8 cellular contexts compared by ENCODE assay signal in the genomic region with DNA sequence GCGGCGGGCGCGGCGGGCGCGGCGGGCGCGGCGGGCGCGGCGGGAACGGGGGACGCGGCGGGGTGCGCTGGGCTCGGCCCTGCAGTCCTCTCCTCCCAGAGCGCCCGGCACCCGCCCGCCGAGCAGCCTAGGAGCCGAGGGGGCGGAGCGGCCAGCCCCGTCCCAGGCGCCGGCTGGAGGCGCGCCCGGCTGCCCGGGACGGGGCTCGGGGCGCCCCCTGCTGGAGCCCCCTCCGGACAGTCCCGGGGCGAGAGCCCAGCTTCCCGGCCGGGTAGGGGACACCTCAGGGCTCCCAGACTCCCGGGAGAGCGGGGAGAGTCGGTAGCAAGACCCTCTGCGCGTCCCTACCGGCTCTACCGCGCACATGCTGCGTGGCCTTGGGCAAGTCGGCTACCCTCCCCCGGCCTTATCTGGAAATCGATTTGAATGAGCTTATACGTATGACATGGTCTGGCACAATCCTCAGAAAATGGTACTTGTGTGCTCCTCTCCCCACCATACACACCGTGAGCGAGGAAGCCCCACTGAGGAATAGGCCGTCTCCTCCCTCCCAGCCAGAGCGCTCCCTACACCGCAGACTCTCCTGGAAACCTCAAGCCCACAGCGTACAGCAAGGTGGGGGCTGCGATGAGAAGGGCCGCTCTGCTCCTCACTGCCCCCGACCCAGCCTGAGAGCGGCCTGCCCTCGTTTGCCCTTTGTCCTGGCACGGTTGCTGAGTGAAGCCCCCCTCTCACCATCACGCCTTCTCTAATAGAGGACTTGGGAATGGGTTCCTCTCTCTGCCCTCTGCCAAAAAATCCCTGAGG. TPM values are rescaled to one million over a fixed set of nuclear protein-coding genes. Genes with fewer than 3 reads are reported as not detected.
DNase-seq lines count a peak whose midpoint lies in the region; TF ChIP-seq lines count a peak whose summit lies in the region.

A gene (minus strand): TSS at position 139 of the 807 bp plus-strand sequence. CDS start 6,224 bp downstream, outside the sequence.

- H3K27me3 ChIP-seq in HL-60 (ENCODE audit: insufficient read depth, poor library complexity, severe bottlenecking) (no peaks in the 10 kb centered on the region), SK-N-SH (ENCODE audit: insufficient read depth) (no peaks in the 10 kb centered on the region)

- H3K9me2 ChIP-seq in SK-N-SH, result no peaks in the 10 kb centered on the region

- no peaks in the 10 kb centered on the region for H3K36me3 ChIP-seq in SK-N-SH (replicated peaks in 1 of 2; ENCODE audit: control insufficient read depth in 1 of 2, insufficient read depth in 2 of 2, low read length in 1 of 2)

- POLR2A ChIA-PET in SK-N-SH (lab: Yijun Ruan, JAX), result no interaction called here

- H3K4me3 ChIP-seq in HL-60 (replicated peaks; ENCODE audit: insufficient read depth, low read length), result peak within 1 kb of the TSS; percentile 40
- H3K4me3 ChIP-seq in SK-N-SH (ENCODE audit: low read depth in 2 of 2, low read length in 1 of 2), result peak within 1 kb of the TSS; percentile 61 to 64

- no peaks in the 10 kb centered on the region for H4K20me1 ChIP-seq in SK-N-SH (ENCODE audit: insufficient read depth)

- CTCF ChIA-PET in SK-N-SH (lab: Yijun Ruan, JAX), result interaction anchor here (0.5 to 4.2 kb wide), 51 partner anchors 9 to 1659 kb away, joined by 3 to 34 read pairs (median 4); a partner anchor contains a TSS
- CTCF ChIA-PET in activated naive CD4-positive, alpha-beta T cell treated with anti-CD3 and anti-CD28 coated beads, Interleukin-2, amount 10 ng/mL, durations not matched to agents 7 days and 5 days (lab: Charles Lee), result interaction anchor here (0.7 to 5.8 kb wide), 40 partner anchors 8 to 580 kb away, joined by 3 to 56 read pairs (median 4); a partner anchor contains a TSS

- H3K27ac Mint-ChIP-seq in activated naive CD4-positive, alpha-beta T cell treated with anti-CD3 and anti-CD28 coated beads, Interleukin-2, amount 10 ng/mL, durations not matched to agents 7 days and 5 days, result peak within 1 kb of the TSS; percentile 19

- TF ChIP-seq RAD21 in SK-N-SH (IDR thresholded peaks at IDR 0.05; ENCODE audit: low read length), result peak; percentile 50

- 46% methylated on average over 17 of the region's 69 CpGs for WGBS in SK-N-SH (ENCODE audit: low lambda C conversion rate)

- no peaks in the 10 kb centered on the region for H3K9me3 ChIP-seq in SK-N-SH

- no peaks in the 10 kb centered on the region for H3F3A ChIP-seq in SK-N-SH (replicated peaks; ENCODE audit: insufficient read depth)

- TF ChIP-seq CTCF in HL-60 (IDR thresholded peaks at IDR 0.05; ENCODE audit: insufficient read depth, low read length) (peak; percentile 34), SK-N-SH (IDR thresholded peaks at IDR 0.05) (peak; percentile 77)

- H3K9me3 Mint-ChIP-seq in activated naive CD4-positive, alpha-beta T cell treated with anti-CD3 and anti-CD28 coated beads, Interleukin-2, amount 10 ng/mL, durations not matched to agents 7 days and 5 days, result no peaks in the 10 kb centered on the region

- H3K4me1 Mint-ChIP-seq in activated naive CD4-positive, alpha-beta T cell treated with anti-CD3 and anti-CD28 coated beads, Interleukin-2, amount 10 ng/mL, durations not matched to agents 7 days and 5 days, result peaks cover 4% of the 10 kb centered on the region

- peak within 1 kb of the TSS; percentile 81; the same call in 1 of the 2 replicates for H2AFZ ChIP-seq in SK-N-SH (ENCODE audit: low read depth)

- peak within 1 kb of the TSS; percentile 52; the same call in 1 of the 2 replicates for H3K9ac ChIP-seq in SK-N-SH

- H3K27me3 Mint-ChIP-seq in activated naive CD4-positive, alpha-beta T cell treated with anti-CD3 and anti-CD28 coated beads, Interleukin-2, amount 10 ng/mL, durations not matched to agents 7 days and 5 days, result peaks cover 70% of the 10 kb centered on the region

- DNase-seq in NCI-H748 (lab: John Stamatoyannopoulos, UW; ENCODE audit: unreplicated experiment) (peak; percentile 72), NCI-H748 treated with DMSO at 0.1 percent for 48 hours (lab: John Stamatoyannopoulos, UW) (no peak), HL-60 (ENCODE audit: low read depth in 1 of 2, low spot score in 1 of 2) (peak; percentile 41 to 44), SK-N-SH (peak; percentile 97), glomerular endothelial cell (ENCODE audit: extremely low read depth, low read depth, low spot score) (no peak), occipital lobe (lab: John Stamatoyannopoulos, UW) (peak; percentile 46), substantia nigra (lab: John Stamatoyannopoulos, UW) (peak in 45 of 49 donors; percentile 19 to 85 (median 56))
- DNase-seq in activated naive CD4-positive, alpha-beta T cell treated with anti-CD3 and anti-CD28 coated beads, Interleukin-2, amount 10 ng/mL, durations not matched to agents 7 days and 5 days, result peak; percentile 73

- H3K4me1 ChIP-seq in SK-N-SH (ENCODE audit: control insufficient read depth in 1 of 2, insufficient read depth in 2 of 2, low read depth in 1 of 2, low read length in 1 of 2), result peaks cover 0 to 13% of the 10 kb centered on the region in 2 experiments; a peak in 1 of 4 replicates

- H3K27ac ChIP-seq in HL-60 (replicated peaks), result peak within 1 kb of the TSS; percentile 38
- no peak within 1 kb of the TSS; a peak in 1 of 4 replicates for H3K27ac ChIP-seq in SK-N-SH (ENCODE audit: low read depth in 2 of 2, low read length in 1 of 2)
- H3K27ac ChIP-seq in substantia nigra (ENCODE audit: low read depth, low read length, poor library complexity, severe bottlenecking), result peak within 1 kb of the TSS; percentile 69

- no peak for TF ChIP-seq EP300 in SK-N-SH (IDR thresholded peaks at IDR 0.05; ENCODE audit: borderline replicate concordance in 1 of 2, low read depth in 1 of 2, low read length in 1 of 2)

- H3K36me3 Mint-ChIP-seq in activated naive CD4-positive, alpha-beta T cell treated with anti-CD3 and anti-CD28 coated beads, Interleukin-2, amount 10 ng/mL, durations not matched to agents 7 days and 5 days, result no peaks in the 10 kb centered on the region

- peak within 1 kb of the TSS; percentile 64 for H3K4me3 Mint-ChIP-seq in activated naive CD4-positive, alpha-beta T cell treated with anti-CD3 and anti-CD28 coated beads, Interleukin-2, amount 10 ng/mL, durations not matched to agents 7 days and 5 days

- H3K4me2 ChIP-seq in SK-N-SH, result peak within 1 kb of the TSS; percentile 77

- no peaks in the 10 kb centered on the region for H3K79me2 ChIP-seq in SK-N-SH (ENCODE audit: insufficient read depth)

TF ChIP-seq in SK-N-SH, 30 proteins besides CTCF, POLR2A, EP300 and RAD21:
- TF ChIP-seq JUND (IDR thresholded peaks at IDR 0.05) (no peak), GATA2 (CRISPR knock-in tag; IDR thresholded peaks at IDR 0.05) (peak; percentile 53), MEF2A (IDR thresholded peaks at IDR 0.05; ENCODE audit: borderline replicate concordance, low read depth) (no peak), SMC3 (IDR thresholded peaks at IDR 0.05; ENCODE audit: low read depth, low read length) (peak; percentile 63), TCF12 (IDR thresholded peaks at IDR 0.05) (no peak)
- TF ChIP-seq, protein P1, sequence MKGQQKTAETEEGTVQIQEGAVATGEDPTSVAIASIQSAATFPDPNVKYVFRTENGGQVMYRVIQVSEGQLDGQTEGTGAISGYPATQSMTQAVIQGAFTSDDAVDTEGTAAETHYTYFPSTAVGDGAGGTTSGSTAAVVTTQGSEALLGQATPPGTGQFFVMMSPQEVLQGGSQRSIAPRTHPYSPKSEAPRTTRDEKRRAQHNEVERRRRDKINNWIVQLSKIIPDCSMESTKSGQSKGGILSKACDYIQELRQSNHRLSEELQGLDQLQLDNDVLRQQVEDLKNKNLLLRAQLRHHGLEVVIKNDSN (IDR thresholded peaks at IDR 0.05; ENCODE audit: borderline replicate concordance, low read depth), result no peak

RNA-seq across cellular contexts. Expression of the gene that starts here (rescaled TPM):
- polyA plus RNA-seq in SK-N-SH (2012; rRNA removed), result 1.2 and 1.4 TPM in 2 replicates
- 0.63 and 0.94 TPM in 2 replicates for polyA plus RNA-seq in SK-N-SH (2012; cell fraction: cytosol; rRNA removed)
- polyA plus RNA-seq in SK-N-SH (2012; cell fraction: nucleus; rRNA removed), result 3.1 and 3.7 TPM in 2 replicates
- total RNA-seq in glomerular endothelial cell (3.0 and 22.3 TPM in 2 replicates), occipital lobe (5.0 TPM)

Comparison
In these comparisons a context has a peak if more than half of its experiments do, and no peak if none do; other contexts are left out.
1. DNase-seq: peak in NCI-H748 (single experiment), HL-60 (2 of 2), SK-N-SH (single experiment), activated naive CD4-positive, alpha-beta T cell treated with anti-CD3 and anti-CD28 coated beads, Interleukin-2, amount 10 ng/mL, durations not matched to agents 7 days and 5 days (single experiment), occipital lobe (single experiment) and substantia nigra (45 of 49); none in NCI-H748 treated with DMSO at 0.1 percent for 48 hours (single experiment) and glomerular endothelial cell (single experiment).
2. H3K27ac ChIP-seq: peak in HL-60 (single experiment) and substantia nigra (single experiment); none in SK-N-SH (0 of 2).